In the genomic region with DNA sequence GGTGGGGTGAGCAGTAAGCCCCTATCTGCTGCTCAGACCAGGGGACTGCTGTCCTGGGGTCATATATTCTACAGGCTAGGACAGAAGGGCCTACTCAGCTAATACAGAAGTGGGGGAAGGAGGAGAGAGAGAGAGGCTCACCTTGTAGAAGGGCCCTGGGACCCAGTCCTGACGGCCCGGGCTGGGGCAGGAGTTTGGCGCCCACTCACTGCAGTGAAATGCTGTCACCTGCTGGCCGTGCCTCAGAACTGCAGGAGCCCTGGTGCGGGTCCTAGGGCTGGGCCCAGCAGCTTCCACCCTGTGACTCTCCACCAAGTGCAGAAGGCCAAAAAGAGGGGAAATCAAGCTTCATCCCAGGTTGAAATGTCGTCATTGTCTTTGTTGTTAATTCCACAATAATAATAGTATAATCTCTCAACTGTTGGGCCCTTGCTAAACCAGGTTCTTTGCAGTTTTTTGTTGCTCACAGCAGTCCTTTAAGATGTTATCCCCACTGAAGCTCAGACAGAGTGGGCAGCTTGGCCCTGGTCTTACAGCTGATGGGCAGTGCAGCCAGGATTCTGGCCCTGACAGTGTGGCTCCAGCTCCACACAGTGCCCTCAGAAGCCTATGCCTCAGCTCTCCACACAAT, we compare ENCODE assay signal across 9 cellular contexts. TPM values are rescaled to one million over a fixed set of nuclear protein-coding genes. Genes with fewer than 3 reads are reported as not detected.
A peak's percentile ranks its signal among the peaks of the same experiment; 100 is the strongest.
DNase-seq lines count a peak whose midpoint lies in the region; ATAC-seq and TF ChIP-seq lines count a peak whose summit lies in the region.
"Had no signal": no experiment of that assay in that cellular context is flagged by ENCODE, and none has a peak within 500 bp of the region (broad histone marks: within the 10 kb centered on the region; RNA-seq: fewer than 3 reads in every experiment).

No MANE protein-coding gene starts in this region.

- in situ Hi-C loops in SK-MEL-5 (cut with HindIII; ENCODE audit: low pct_unique_long_range_greater_than_20kb, low sequenced_read_pairs) = no loop called here

- no peaks in the 10 kb centered on the region for H3K27me3 ChIP-seq in upper lobe of right lung
- H3K27me3 ChIP-seq: BLaER1 treated with 17β-estradiol and CSF1 and Interleukin-3, amounts not matched to agents 10 nM and 100 nM had no signal

- H3K27ac ChIP-seq in upper lobe of right lung = no peak overlapping the region
- H3K27ac ChIP-seq: BLaER1 treated with 17β-estradiol and CSF1 and Interleukin-3, amounts not matched to agents 10 nM and 100 nM had no signal

- peak; percentile 26 for DNase-seq in NCI-H1694 (lab: John Stamatoyannopoulos, UW)
- DNase-seq in NCI-H1694 treated with DMSO at 0.1 percent for 48 hours (lab: John Stamatoyannopoulos, UW) = no peak
- DNase-seq in Jurkat, Clone E6-1 (ENCODE audit: low read depth, low spot score) = peak; percentile 17
- peak; percentile 62 for DNase-seq in SK-MEL-5 (ENCODE audit: low read depth, low spot score)
- DNase-seq in activated naive CD4-positive, alpha-beta T cell treated with Interleukin-2 at 50 U/mL for 16 hours = peak; percentile 59
- DNase-seq in glomerular endothelial cell (ENCODE audit: extremely low read depth, low read depth, low spot score) = peak; percentile 4
- DNase-seq in pons (ENCODE audit: low spot score) = peak; percentile 75
- peak; percentile 78 for DNase-seq in upper lobe of right lung

- H3K36me3 ChIP-seq in upper lobe of right lung = no peaks in the 10 kb centered on the region
- H3K36me3 ChIP-seq: BLaER1 treated with 17β-estradiol and CSF1 and Interleukin-3, amounts not matched to agents 10 nM and 100 nM had no signal

- H3K9me3 ChIP-seq in upper lobe of right lung = no peaks in the 10 kb centered on the region
- H3K9me3 ChIP-seq: BLaER1 treated with 17β-estradiol and CSF1 and Interleukin-3, amounts not matched to agents 10 nM and 100 nM had no signal

- TF ChIP-seq CTCF in upper lobe of right lung (IDR thresholded peaks at IDR 0.05) = peak; percentile 100

- no peak overlapping the region for H3K4me3 ChIP-seq in Jurkat, Clone E6-1 (ENCODE audit: low read length)
- no peak overlapping the region for H3K4me3 ChIP-seq in upper lobe of right lung
- H3K4me3 ChIP-seq: BLaER1 treated with 17β-estradiol and CSF1 and Interleukin-3, amounts not matched to agents 10 nM and 100 nM had no signal

- intact Hi-C loops in upper lobe of right lung (cut with DNase I) = loop anchor here (5.0 kb wide), 1 partner anchor 446 kb away; no protein-coding TSS in a partner anchor

- no peaks in the 10 kb centered on the region for H3K4me1 ChIP-seq in upper lobe of right lung

- peak; percentile 89 for ATAC-seq in upper lobe of right lung

RNA-seq across cellular contexts. Expression of a gene that starts 29.6 kb away (rescaled TPM):
- not detected for polyA plus RNA-seq in Jurkat, Clone E6-1 (2012; ENCODE audit: insufficient read depth, insufficient read length)
- total RNA-seq in SK-MEL-5 (2014; rRNA removed; shearing (Covaris generic)) = not detected in 2 replicates
- polyA plus RNA-seq in SK-MEL-5 (2015; cell fraction: cytosol; rRNA removed) = not detected in 2 replicates
- not detected in 2 replicates for polyA plus RNA-seq in SK-MEL-5 (2015; cell fraction: nucleus; rRNA removed)
- total RNA-seq in glomerular endothelial cell = not detected in 2 replicates
- total RNA-seq in upper lobe of right lung = 3.4 TPM
